8 cellular contexts compared by ENCODE assay signal in genomic region chr14:52043690-52044089, GRCh38. TPM values are rescaled to one million over a fixed set of nuclear protein-coding genes. Genes with fewer than 3 reads are reported as not detected.
DNase-seq lines count a peak whose midpoint lies in the region; ATAC-seq and TF ChIP-seq lines count a peak whose summit lies in the region.

No MANE protein-coding gene starts in this region.

- intact Hi-C loops in Right ventricle myocardium superior (cut with DNase I): no loop called here

- TF ChIP-seq CTCF in LNCAP (IDR thresholded peaks at IDR 0.05): peak; percentile 43; the same call in 1 of the 2 replicates

- peak; percentile 64 for DNase-seq in ELR (ENCODE audit: low read depth)
- peak; percentile 70 for DNase-seq in activated CD8-positive, alpha-beta memory T cell treated with anti-CD3 and anti-CD28 coated beads for 24 hours
- DNase-seq in Right ventricle myocardium superior: peak; percentile 54
- peak; percentile 30 to 33 for DNase-seq in stimulated activated CD8-positive, alpha-beta memory T cell treated with anti-CD3 and anti-CD28 coated beads, Interleukin-2, amount 100 ng/mL, for 48 hours (ENCODE audit: low read depth in 2 of 2)

- peak; percentile 46 for ATAC-seq in Right ventricle myocardium superior (ENCODE audit: poor library complexity)
- no peak for ATAC-seq in GM18498 (IDR thresholded peaks at IDR 0.05; ENCODE audit: unreplicated experiment)
- no peak for ATAC-seq in HG03025 (IDR thresholded peaks at IDR 0.05; ENCODE audit: low FRiP score, unreplicated experiment)
- no peak for ATAC-seq in GM18858 (IDR thresholded peaks at IDR 0.05; ENCODE audit: unreplicated experiment)

RNA-seq across cellular contexts. Expression of gene NID2, which starts 25.2 kb away (rescaled TPM):
- total RNA-seq in Right ventricle myocardium superior: 39.5 TPM

RNA-seq across cellular contexts. Expression of gene RTRAF, which starts 54.3 kb away (rescaled TPM):
- total RNA-seq in Right ventricle myocardium superior: 218 TPM
